In the genomic region with DNA sequence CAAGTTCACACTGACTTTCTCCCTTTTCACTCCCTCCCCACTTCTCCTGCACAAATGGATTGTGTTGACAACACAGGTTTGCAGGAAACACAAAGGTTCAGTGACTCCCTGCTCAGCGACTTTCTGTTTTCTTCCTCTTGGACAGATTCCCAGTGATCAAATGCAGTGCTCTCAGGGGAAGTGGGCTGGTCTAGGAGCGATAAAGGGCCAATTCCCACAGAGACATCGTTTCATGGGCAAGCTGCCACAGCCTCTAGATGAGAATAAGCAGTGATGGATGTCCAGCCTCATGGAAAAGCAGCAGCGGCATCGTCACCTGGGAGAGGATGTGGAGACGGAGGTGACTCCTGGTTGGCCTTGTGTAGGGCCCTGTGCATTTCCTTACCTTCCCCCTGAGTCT, we compare ENCODE assay signal across 12 cellular contexts. TPM values are rescaled to one million over a fixed set of nuclear protein-coding genes. Genes with fewer than 3 reads are reported as not detected.
DNase-seq lines count a peak whose midpoint lies in the region; ATAC-seq and TF ChIP-seq lines count a peak whose summit lies in the region.
"Had no signal": no experiment of that assay in that cellular context is flagged by ENCODE, and none has a peak within 500 bp of the region (broad histone marks: within the 10 kb centered on the region; RNA-seq: fewer than 3 reads in every experiment).

No MANE protein-coding gene starts in this region.

- H3K4me3 ChIP-seq in epithelial cell of proximal tubule (ENCODE audit: low read depth, low read length), result no peak overlapping the region
- no peak overlapping the region for H3K4me3 ChIP-seq in prostate gland

- no peak for TF ChIP-seq RAD21 in Ishikawa (IDR thresholded peaks at IDR 0.05; ENCODE audit: low read depth)

- H3K4me1 Mint-ChIP-seq in activated T-helper 1 cell treated with anti-CD3 and anti-CD28 coated beads, Interleukin-12 subunit alpha, Interleukin-12 subunit beta, Interleukin-2, Interleukin-4 antibody, amounts not matched to agents 30 ng/mL and 10 ng/mL and 1 ng/mL, durations not matched to agents 14 hours and 24 hours and 36 hours (ENCODE audit: low read depth), result no peaks in the 10 kb centered on the region

- H3K27ac ChIP-seq in prostate gland, result peak overlapping the region; percentile 43 to 77

- no peak overlapping the region for H3K27ac Mint-ChIP-seq in activated T-helper 1 cell treated with anti-CD3 and anti-CD28 coated beads, Interleukin-12 subunit alpha, Interleukin-12 subunit beta, Interleukin-2, Interleukin-4 antibody, amounts not matched to agents 30 ng/mL and 10 ng/mL and 1 ng/mL, durations not matched to agents 14 hours and 24 hours and 36 hours
- H3K27ac Mint-ChIP-seq: dendritic cell treated with granulocyte-macrophage colony-stimulating factor and Interleukin-4, amounts not matched to agents 40 ng/mL and 50 ng/mL, for 4 days; T-helper 1 cell treated with Interleukin-12 subunit alpha and Interleukin-12 subunit beta and Interleukin-4 antibody, amounts not matched to agents 30 μg/mL and 1 μg/mL, for 36 hours had no signal

- intact Hi-C loops in prostate gland (cut with DNase I), result no loop called here
- intact Hi-C loops in activated T-helper 1 cell treated with anti-CD3 and anti-CD28 coated beads, Interleukin-12 subunit alpha, Interleukin-12 subunit beta, Interleukin-2, Interleukin-4 antibody, amounts not matched to agents 30 ng/mL and 10 ng/mL and 1 ng/mL, durations not matched to agents 14 hours and 24 hours and 36 hours (cut with micrococcal nuclease), result no loop called here

- H3K27me3 Mint-ChIP-seq in activated T-helper 1 cell treated with anti-CD3 and anti-CD28 coated beads, Interleukin-12 subunit alpha, Interleukin-12 subunit beta, Interleukin-2, Interleukin-4 antibody, amounts not matched to agents 30 ng/mL and 10 ng/mL and 1 ng/mL, durations not matched to agents 14 hours and 24 hours and 36 hours (ENCODE audit: insufficient read depth), result peaks cover 6% of the 10 kb centered on the region

- H3K27me3 ChIP-seq in prostate gland (replicated peaks; ENCODE audit: insufficient read depth), result no peaks in the 10 kb centered on the region

- TF ChIP-seq EP300 in Ishikawa (IDR thresholded peaks at IDR 0.05; ENCODE audit: borderline replicate concordance), result peak; percentile 89; the same call in 1 of the 2 replicates

- peaks cover 5% of the 10 kb centered on the region for H3K4me1 ChIP-seq in prostate gland (replicated peaks)

- H3K36me3 ChIP-seq in prostate gland, result no peaks in the 10 kb centered on the region

- no peak overlapping the region for H3K4me3 Mint-ChIP-seq in activated T-helper 1 cell treated with anti-CD3 and anti-CD28 coated beads, Interleukin-12 subunit alpha, Interleukin-12 subunit beta, Interleukin-2, Interleukin-4 antibody, amounts not matched to agents 30 ng/mL and 10 ng/mL and 1 ng/mL, durations not matched to agents 14 hours and 24 hours and 36 hours
- H3K4me3 Mint-ChIP-seq: dendritic cell treated with granulocyte-macrophage colony-stimulating factor and Interleukin-4, amounts not matched to agents 40 ng/mL and 50 ng/mL, for 4 days; T-helper 1 cell treated with Interleukin-12 subunit alpha and Interleukin-12 subunit beta and Interleukin-4 antibody, amounts not matched to agents 30 μg/mL and 1 μg/mL, for 36 hours had no signal

- DNase-seq in NCI-H82 treated with DMSO at 0.1 percent for 48 hours (lab: John Stamatoyannopoulos, UW; ENCODE audit: unreplicated experiment), result peak; percentile 30
- DNase-seq in epithelial cell of proximal tubule (ENCODE audit: low read depth), result peak; percentile 33
- DNase-seq in prostate gland (ENCODE audit: low spot score), result peak; percentile 60
- DNase-seq in activated T-helper 1 cell treated with anti-CD3 and anti-CD28 coated beads, Interleukin-12 subunit alpha, Interleukin-12 subunit beta, Interleukin-2, Interleukin-4 antibody, amounts not matched to agents 30 ng/mL and 10 ng/mL and 1 ng/mL, durations not matched to agents 14 hours and 24 hours and 36 hours (ENCODE audit: low spot score), result no peak
- DNase-seq in stimulated activated CD4-positive, alpha-beta T cell treated with anti-CD3 and anti-CD28 coated beads, Interleukin-1b, Interleukin-23, amount 100 ng/mL, for 48 hours, result no peak
- DNase-seq in GM10266 (ENCODE audit: extremely low spot score), result no peak
- DNase-seq: NCI-H2227 treated with DMSO at 0.1 percent for 48 hours had no signal

- H3K36me3 Mint-ChIP-seq in activated T-helper 1 cell treated with anti-CD3 and anti-CD28 coated beads, Interleukin-12 subunit alpha, Interleukin-12 subunit beta, Interleukin-2, Interleukin-4 antibody, amounts not matched to agents 30 ng/mL and 10 ng/mL and 1 ng/mL, durations not matched to agents 14 hours and 24 hours and 36 hours (ENCODE audit: low read depth), result no peaks in the 10 kb centered on the region

- no peak for TF ChIP-seq CTCF in epithelial cell of proximal tubule (conservative IDR thresholded peaks at IDR 0.05; ENCODE audit: low read depth, low read length)
- no peak for TF ChIP-seq CTCF in prostate gland (IDR thresholded peaks at IDR 0.05)
- TF ChIP-seq CTCF in GM10266 (IDR thresholded peaks at IDR 0.05; ENCODE audit: control insufficient read depth, insufficient read depth, low read depth, missing control alignments), result no peak

- 23% methylated on average over 6 of the region's 6 CpGs for WGBS in prostate gland

- no peaks in the 10 kb centered on the region for H3K9me3 ChIP-seq in prostate gland

- no peaks in the 10 kb centered on the region for H3K9me3 Mint-ChIP-seq in activated T-helper 1 cell treated with anti-CD3 and anti-CD28 coated beads, Interleukin-12 subunit alpha, Interleukin-12 subunit beta, Interleukin-2, Interleukin-4 antibody, amounts not matched to agents 30 ng/mL and 10 ng/mL and 1 ng/mL, durations not matched to agents 14 hours and 24 hours and 36 hours
- H3K9me3 Mint-ChIP-seq: dendritic cell treated with granulocyte-macrophage colony-stimulating factor and Interleukin-4, amounts not matched to agents 40 ng/mL and 50 ng/mL, for 4 days had no signal

- TF ChIP-seq POLR2A in prostate gland (IDR thresholded peaks at IDR 0.05), result no peak

- no peak for ATAC-seq in GM21786 (IDR thresholded peaks at IDR 0.05; ENCODE audit: unreplicated experiment)

TF ChIP-seq in Ishikawa, 13 proteins besides CTCF, POLR2A, EP300 and RAD21:
- TF ChIP-seq EGR1 (IDR thresholded peaks at IDR 0.05), result no peak
- no peak for TF ChIP-seq CREB1 (IDR thresholded peaks at IDR 0.05; ENCODE audit: low read depth)
- TF ChIP-seq FOXM1 (IDR thresholded peaks at IDR 0.05; ENCODE audit: borderline replicate concordance, low read depth), result peak; percentile 76; the same call in 1 of the 2 replicates
- no peak for TF ChIP-seq ZBTB7A (IDR thresholded peaks at IDR 0.05; ENCODE audit: low read depth)
- peak; percentile 51 for TF ChIP-seq TEAD4 (IDR thresholded peaks at IDR 0.05)
- no peak for TF ChIP-seq CEBPB (IDR thresholded peaks at IDR 0.05)
- peak; percentile 91 for TF ChIP-seq NFIC (IDR thresholded peaks at IDR 0.05)
- TF ChIP-seq, protein P1, sequence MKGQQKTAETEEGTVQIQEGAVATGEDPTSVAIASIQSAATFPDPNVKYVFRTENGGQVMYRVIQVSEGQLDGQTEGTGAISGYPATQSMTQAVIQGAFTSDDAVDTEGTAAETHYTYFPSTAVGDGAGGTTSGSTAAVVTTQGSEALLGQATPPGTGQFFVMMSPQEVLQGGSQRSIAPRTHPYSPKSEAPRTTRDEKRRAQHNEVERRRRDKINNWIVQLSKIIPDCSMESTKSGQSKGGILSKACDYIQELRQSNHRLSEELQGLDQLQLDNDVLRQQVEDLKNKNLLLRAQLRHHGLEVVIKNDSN (IDR thresholded peaks at IDR 0.05), result no peak
- TF ChIP-seq TCF12 (IDR thresholded peaks at IDR 0.05; ENCODE audit: low read depth), result peak; percentile 81
- TF ChIP-seq, protein P2, sequence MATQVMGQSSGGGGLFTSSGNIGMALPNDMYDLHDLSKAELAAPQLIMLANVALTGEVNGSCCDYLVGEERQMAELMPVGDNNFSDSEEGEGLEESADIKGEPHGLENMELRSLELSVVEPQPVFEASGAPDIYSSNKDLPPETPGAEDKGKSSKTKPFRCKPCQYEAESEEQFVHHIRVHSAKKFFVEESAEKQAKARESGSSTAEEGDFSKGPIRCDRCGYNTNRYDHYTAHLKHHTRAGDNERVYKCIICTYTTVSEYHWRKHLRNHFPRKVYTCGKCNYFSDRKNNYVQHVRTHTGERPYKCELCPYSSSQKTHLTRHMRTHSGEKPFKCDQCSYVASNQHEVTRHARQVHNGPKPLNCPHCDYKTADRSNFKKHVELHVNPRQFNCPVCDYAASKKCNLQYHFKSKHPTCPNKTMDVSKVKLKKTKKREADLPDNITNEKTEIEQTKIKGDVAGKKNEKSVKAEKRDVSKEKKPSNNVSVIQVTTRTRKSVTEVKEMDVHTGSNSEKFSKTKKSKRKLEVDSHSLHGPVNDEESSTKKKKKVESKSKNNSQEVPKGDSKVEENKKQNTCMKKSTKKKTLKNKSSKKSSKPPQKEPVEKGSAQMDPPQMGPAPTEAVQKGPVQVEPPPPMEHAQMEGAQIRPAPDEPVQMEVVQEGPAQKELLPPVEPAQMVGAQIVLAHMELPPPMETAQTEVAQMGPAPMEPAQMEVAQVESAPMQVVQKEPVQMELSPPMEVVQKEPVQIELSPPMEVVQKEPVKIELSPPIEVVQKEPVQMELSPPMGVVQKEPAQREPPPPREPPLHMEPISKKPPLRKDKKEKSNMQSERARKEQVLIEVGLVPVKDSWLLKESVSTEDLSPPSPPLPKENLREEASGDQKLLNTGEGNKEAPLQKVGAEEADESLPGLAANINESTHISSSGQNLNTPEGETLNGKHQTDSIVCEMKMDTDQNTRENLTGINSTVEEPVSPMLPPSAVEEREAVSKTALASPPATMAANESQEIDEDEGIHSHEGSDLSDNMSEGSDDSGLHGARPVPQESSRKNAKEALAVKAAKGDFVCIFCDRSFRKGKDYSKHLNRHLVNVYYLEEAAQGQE (IDR thresholded peaks at IDR 0.05; ENCODE audit: low read depth), result no peak

RNA-seq across cellular contexts. Expression of a gene that starts 30.6 kb away (rescaled TPM):
- total RNA-seq in epithelial cell of proximal tubule (not detected in 2 replicates), prostate gland (1 to 10 TPM; 7.8 to 8.2 TPM)
- total RNA-seq in activated T-helper 1 cell treated with anti-CD3 and anti-CD28 coated beads, Interleukin-12 subunit alpha, Interleukin-12 subunit beta, Interleukin-2, Interleukin-4 antibody, amounts not matched to agents 30 ng/mL and 10 ng/mL and 1 ng/mL, durations not matched to agents 14 hours and 24 hours and 36 hours, result not detected in 2 replicates
- total RNA-seq: G401 had no signal

Comparison
In these comparisons a context has a peak if more than half of its experiments do, and no peak if none do; other contexts are left out.
1. DNase-seq: peak in NCI-H82 treated with DMSO at 0.1 percent for 48 hours (single experiment), epithelial cell of proximal tubule (single experiment) and prostate gland (single experiment); none in activated T-helper 1 cell treated with anti-CD3 and anti-CD28 coated beads, Interleukin-12 subunit alpha, Interleukin-12 subunit beta, Interleukin-2, Interleukin-4 antibody, amounts not matched to agents 30 ng/mL and 10 ng/mL and 1 ng/mL, durations not matched to agents 14 hours and 24 hours and 36 hours (single experiment), stimulated activated CD4-positive, alpha-beta T cell treated with anti-CD3 and anti-CD28 coated beads, Interleukin-1b, Interleukin-23, amount 100 ng/mL, for 48 hours (single experiment) and GM10266 (single experiment).